8 cellular contexts compared by ENCODE assay signal in the genomic region with DNA sequence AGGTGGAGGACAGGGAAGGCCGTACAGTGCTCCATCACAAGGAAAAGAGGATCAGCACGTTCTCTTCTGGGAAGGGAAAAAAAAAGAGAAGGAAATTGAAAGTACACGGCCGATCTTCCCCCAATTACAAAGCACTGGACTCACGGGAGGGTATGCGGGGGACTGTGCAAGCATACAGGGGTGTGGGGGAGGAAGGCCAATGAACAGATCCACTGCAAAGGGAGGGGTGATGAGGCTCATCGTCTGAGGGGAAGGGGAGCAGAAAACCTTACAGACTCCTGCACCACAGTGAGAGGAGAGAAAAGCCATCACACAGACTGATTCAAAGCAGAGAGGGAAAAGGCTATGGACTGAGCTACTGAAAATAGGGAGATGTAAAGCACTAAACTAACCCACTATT. TPM values are rescaled to one million over a fixed set of nuclear protein-coding genes. Genes with fewer than 3 reads are reported as not detected.
DNase-seq lines count a peak whose midpoint lies in the region; ATAC-seq, FAIRE-seq and TF ChIP-seq lines count a peak whose summit lies in the region.

No MANE protein-coding gene starts in this region.

- H3K9ac ChIP-seq in HUES48 (ENCODE audit: low read depth, low read length), result no peak overlapping the region

- peaks cover 21% of the 10 kb centered on the region for H3K36me3 ChIP-seq in HUES48 (ENCODE audit: control insufficient read depth, insufficient read depth, low read length)
- peaks cover 3% of the 10 kb centered on the region for H3K36me3 ChIP-seq in brain microvascular endothelial cell (replicated peaks)

- peak overlapping the region; percentile 90 for H3K4me2 ChIP-seq in A549

- no peak for ATAC-seq in A549

- no peak for TF ChIP-seq RAD21 in A549 (conservative IDR thresholded peaks at IDR 0.05 in 1 of 2, IDR thresholded peaks at IDR 0.05 in 1 of 2)

- TF ChIP-seq CTCF in A549 (IDR thresholded peaks at IDR 0.05) (no peak), brain microvascular endothelial cell (IDR thresholded peaks at IDR 0.05; ENCODE audit: low read depth, low read length, missing control alignments) (no peak)

- in situ Hi-C loops in brain microvascular endothelial cell (cut with HindIII; ENCODE audit: low pct_ligation_motif_present, low sequenced_read_pairs), result no loop called here

- no peaks in the 10 kb centered on the region for H3K9me3 ChIP-seq in A549
- H3K9me3 ChIP-seq in HUES48 (ENCODE audit: control insufficient read depth, insufficient read depth, low read length), result peaks cover 33% of the 10 kb centered on the region
- H3K9me3 ChIP-seq in mononuclear cell (ENCODE audit: low read depth, low read length), result no peaks in the 10 kb centered on the region

- FAIRE-seq in A549 (lab: Jason Lieb, UNC), result no peak

- no peak for TF ChIP-seq POLR2A in A549 (IDR thresholded peaks at IDR 0.05; ENCODE audit: low read length)
- no peak for TF ChIP-seq POLR2A in erythroblast (IDR thresholded peaks at IDR 0.05; ENCODE audit: low read length)

- CTCF ChIA-PET in A549 (lab: Yijun Ruan, JAX), result no interaction called here

- peaks cover 18% of the 10 kb centered on the region for H3K4me1 ChIP-seq in A549
- H3K4me1 ChIP-seq in HUES48 (ENCODE audit: control insufficient read depth, insufficient read depth, low read length), result no peaks in the 10 kb centered on the region; the same call in 1 of the 2 replicates
- peaks cover 19% of the 10 kb centered on the region for H3K4me1 ChIP-seq in mononuclear cell (ENCODE audit: insufficient read depth, low read length)

- no peak for DNase-seq in A549 (ENCODE audit: low read depth in 1 of 2, low spot score in 1 of 2)
- DNase-seq in brain microvascular endothelial cell, result no peak
- no peak for DNase-seq in OCI-M2 (lab: John Stamatoyannopoulos, UW; ENCODE audit: unreplicated experiment)
- DNase-seq in mesenteric fat pad (ENCODE audit: low spot score), result no peak
- DNase-seq in erythroblast (lab: John Stamatoyannopoulos, UW), result no peak
- DNase-seq in activated CD4-positive, alpha-beta T cell treated with anti-CD3 and anti-CD28 coated beads, Interleukin-2, amount 50 U/mL, for 48 hours, result no peak

- H3K27ac ChIP-seq in A549, result peak overlapping the region; percentile 95 to 96; a peak in 4 of 6 replicates
- H3K27ac ChIP-seq in HUES48 (ENCODE audit: low read depth, low read length), result no peak overlapping the region
- no peak overlapping the region for H3K27ac ChIP-seq in brain microvascular endothelial cell

- POLR2A ChIA-PET in A549 (lab: Yijun Ruan, JAX), result no interaction called here

- H3K27me3 ChIP-seq in HUES48 (ENCODE audit: control insufficient read depth, insufficient read depth, low read length) (no peaks in the 10 kb centered on the region), brain microvascular endothelial cell (replicated peaks) (no peaks in the 10 kb centered on the region), mononuclear cell (ENCODE audit: insufficient read depth, low read length) (no peaks in the 10 kb centered on the region)

- H3K4me3 ChIP-seq in A549 (peak overlapping the region; percentile 96), HUES48 (ENCODE audit: low read depth, low read length) (peak overlapping the region; percentile 85), brain microvascular endothelial cell (ENCODE audit: low read depth, low read length) (peak overlapping the region; percentile 71), mononuclear cell (ENCODE audit: low read length) (peak overlapping the region; percentile 18)

- 83% methylated on average over 7 of the region's 7 CpGs for WGBS in A549 (ENCODE audit: missing lambda C conversion rate)

- TF ChIP-seq EP300 in A549 (IDR thresholded peaks at IDR 0.05), result no peak

TF ChIP-seq in A549, 52 proteins besides CTCF, POLR2A, EP300 and RAD21:
- TF ChIP-seq NFE2L2 (conservative IDR thresholded peaks at IDR 0.05; ENCODE audit: low read length) (no peak), KDM1A (IDR thresholded peaks at IDR 0.05; ENCODE audit: low read depth) (no peak), MYC (IDR thresholded peaks at IDR 0.05; ENCODE audit: borderline replicate concordance, low read length) (no peak), CBX2 (IDR thresholded peaks at IDR 0.05; ENCODE audit: borderline replicate concordance, low read depth) (no peak)

RNA-seq across cellular contexts. Expression of gene ELK1, which starts 1.1 kb away (rescaled TPM):
- polyA plus RNA-seq in A549 (2011; rRNA removed) (14.6 and 15.3 TPM in 2 replicates), A549 (2017; fragmentation: RNase III; extraction: RNeasy Plus Mini Kit Qiagen cat#74134 plus additional on column Dnase treatment) (20.6 to 23.5 TPM (median 21.9 TPM) in 3 replicates)
- 15.7 and 24.1 TPM in 2 replicates for polyA plus RNA-seq in A549 (2012; cell fraction: cytosol; rRNA removed)
- polyA plus RNA-seq in A549 (2012; cell fraction: nucleus; rRNA removed), result 15.3 TPM in 2 replicates
- polyA minus RNA-seq in A549 (2011; rRNA and poly(A)+ RNA removed), result 14.1 and 20.1 TPM in 2 replicates
- total RNA-seq in mononuclear cell (19.3 TPM), mesenteric fat pad (40.3 TPM)

RNA-seq across cellular contexts. Expression of gene UXT, which starts 9.7 kb away (rescaled TPM):
- polyA plus RNA-seq in A549 (2011; rRNA removed) (172 and 186 TPM in 2 replicates), A549 (2017; fragmentation: RNase III; extraction: RNeasy Plus Mini Kit Qiagen cat#74134 plus additional on column Dnase treatment) (166 to 181 TPM (median 175 TPM) in 3 replicates)
- 165 and 177 TPM in 2 replicates for polyA plus RNA-seq in A549 (2012; cell fraction: cytosol; rRNA removed)
- 68.3 and 81.4 TPM in 2 replicates for polyA plus RNA-seq in A549 (2012; cell fraction: nucleus; rRNA removed)
- polyA minus RNA-seq in A549 (2011; rRNA and poly(A)+ RNA removed), result 56.8 and 57.8 TPM in 2 replicates
- total RNA-seq in mononuclear cell (176 TPM), mesenteric fat pad (81.7 TPM)

RNA-seq across cellular contexts. Expression of gene CFP, which starts 19.6 kb away (rescaled TPM):
- polyA plus RNA-seq in A549 (2011; rRNA removed) (0.14 and 0.15 TPM in 2 replicates), A549 (2017; fragmentation: RNase III; extraction: RNeasy Plus Mini Kit Qiagen cat#74134 plus additional on column Dnase treatment) (0.49 to 0.91 TPM (median 0.54 TPM) in 3 replicates)
- 0.30 and 0.34 TPM in 2 replicates for polyA plus RNA-seq in A549 (2012; cell fraction: cytosol; rRNA removed)
- 1.3 and 1.5 TPM in 2 replicates for polyA plus RNA-seq in A549 (2012; cell fraction: nucleus; rRNA removed)
- polyA minus RNA-seq in A549 (2011; rRNA and poly(A)+ RNA removed), result 0.21 and 0.34 TPM in 2 replicates
- total RNA-seq in mononuclear cell (139 TPM), mesenteric fat pad (11.8 TPM)

RNA-seq across cellular contexts. Expression of gene SYN1, which starts 29.6 kb away (rescaled TPM):
- not detected in 2 replicates for polyA plus RNA-seq in A549 (2011; rRNA removed)
- polyA plus RNA-seq in A549 (2012; cell fraction: cytosol; rRNA removed), result 0.01 TPM in 2 replicates
- polyA plus RNA-seq in A549 (2012; cell fraction: nucleus; rRNA removed), result 0.01 TPM in 1 of 2 replicates, not detected in the other
- 0.05 to 0.21 TPM (median 0.14 TPM) in 3 replicates for polyA plus RNA-seq in A549 (2017; fragmentation: RNase III; extraction: RNeasy Plus Mini Kit Qiagen cat#74134 plus additional on column Dnase treatment)
- polyA minus RNA-seq in A549 (2011; rRNA and poly(A)+ RNA removed), result not detected in 2 replicates
- 0.21 TPM for total RNA-seq in mononuclear cell
- total RNA-seq in mesenteric fat pad, result not detected

Comparison
In these comparisons a context has a peak if more than half of its experiments do, and no peak if none do; other contexts are left out.
1. H3K27ac ChIP-seq: peak in A549 (2 of 2); none in HUES48 (single experiment) and brain microvascular endothelial cell (single experiment).
2. H3K4me3 ChIP-seq: peak in every context shown above with its lines; median percentile 96 in A549; 85 in HUES48; 71 in brain microvascular endothelial cell; 18 in mononuclear cell.
3. RNA of gene CFP, which starts 19.6 kb away (total RNA-seq): 139 TPM in mononuclear cell (single experiment); 11.8 TPM in mesenteric fat pad (single experiment); every median in the first group is over 10 times any median in the second.